Comparison of ENCODE assay signal across 29 cellular contexts in genomic region chr12:97835541-97835940, GRCh38.
"Had no signal": no experiment of that assay in that cellular context is flagged by ENCODE, and none has a peak within 500 bp of the region (broad histone marks: within the 10 kb centered on the region; RNA-seq: fewer than 3 reads in every experiment).

No MANE protein-coding gene starts in this region.

- H3K4me1 ChIP-seq: colonic mucosa, esophagus squamous epithelium, foreskin keratinocyte, gastrocnemius medialis, heart left ventricle, heart right ventricle had no signal

- FAIRE-seq: colon, endometrium, endothelial cell of umbilical vein, frontal cortex had no signal

- H3K4me3 Mint-ChIP-seq: dendritic cell treated with granulocyte-macrophage colony-stimulating factor and Interleukin-4, amounts not matched to agents 40 ng/mL and 50 ng/mL, for 4 days; effector memory CD8-positive, alpha-beta T cell; endodermal cell had no signal

- H3K9me3 ChIP-seq: colonic mucosa, esophagus muscularis mucosa, esophagus squamous epithelium, gastrocnemius medialis, gastroesophageal sphincter, heart left ventricle, heart right ventricle had no signal

- H3K27me3 ChIP-seq: colonic mucosa, dorsolateral prefrontal cortex, esophagus muscularis mucosa, esophagus squamous epithelium, foreskin keratinocyte, gastrocnemius medialis, gastroesophageal sphincter, heart left ventricle, heart right ventricle had no signal

- H3K27ac Mint-ChIP-seq: dendritic cell treated with granulocyte-macrophage colony-stimulating factor and Interleukin-4, amounts not matched to agents 40 ng/mL and 50 ng/mL, for 4 days; effector memory CD8-positive, alpha-beta T cell; endodermal cell had no signal

- H3K9me3 Mint-ChIP-seq: endodermal cell had no signal

- H3K27me3 Mint-ChIP-seq: dendritic cell treated with granulocyte-macrophage colony-stimulating factor and Interleukin-4, amounts not matched to agents 40 ng/mL and 50 ng/mL, for 4 days; effector memory CD8-positive, alpha-beta T cell had no signal

- ATAC-seq: effector memory CD8-positive, alpha-beta T cell; esophagus mucosa; foreskin keratinocyte; gastrocnemius medialis; gastroesophageal sphincter; heart left ventricle; heart right ventricle had no signal

- H3K27ac ChIP-seq: colonic mucosa, coronary artery, dorsolateral prefrontal cortex, epithelial cell of prostate, esophagus muscularis mucosa, esophagus squamous epithelium, foreskin keratinocyte, gastrocnemius medialis, gastroesophageal sphincter, heart left ventricle, heart right ventricle had no signal

- DNase-seq: colonic mucosa; cortex of kidney; dermis blood vessel endothelial cell; dorsolateral prefrontal cortex; effector CD4-positive, alpha-beta T cell; effector CD8-positive, alpha-beta T cell; effector memory CD4-positive, alpha-beta T cell; effector memory CD8-positive, alpha-beta T cell; endodermal cell; erythroblast; esophagus squamous epithelium; foreskin fibroblast; foreskin keratinocyte; foreskin melanocyte; gastrocnemius medialis; glutamatergic neuron; head of caudate nucleus; heart left ventricle; heart right ventricle had no signal

- H3K36me3 ChIP-seq: colonic mucosa, esophagus muscularis mucosa, esophagus squamous epithelium, gastrocnemius medialis, gastroesophageal sphincter, heart left ventricle, heart right ventricle had no signal

- H3K4me3 ChIP-seq: colonic mucosa, coronary artery, dorsolateral prefrontal cortex, esophagus muscularis mucosa, esophagus squamous epithelium, gastrocnemius medialis, gastroesophageal sphincter, heart left ventricle, heart right ventricle had no signal
